19 cellular contexts compared by ENCODE assay signal in genomic region chr4:177408023-177408422, GRCh38.
"Had no signal": no experiment of that assay in that cellular context is flagged by ENCODE, and none has a peak within 500 bp of the region (broad histone marks: within the 10 kb centered on the region; RNA-seq: fewer than 3 reads in every experiment).

No MANE protein-coding gene starts in this region.

- H3K36me3 ChIP-seq: left ventricle myocardium inferior, lower lobe of right lung, neural progenitor cell, pancreas, suprapubic skin, tibial artery had no signal

- H3K27me3 ChIP-seq: neural progenitor cell, pancreas, suprapubic skin, tibial artery had no signal

- H3K27ac ChIP-seq: epithelial cell of prostate, foreskin keratinocyte, left ventricle myocardium inferior, lower lobe of right lung, neural progenitor cell, pancreas, suprapubic skin, tibial artery had no signal

- H3K4me1 ChIP-seq: foreskin keratinocyte, left ventricle myocardium inferior, lower lobe of right lung, neural progenitor cell, suprapubic skin, tibial artery had no signal

- ATAC-seq: effector memory CD8-positive, alpha-beta T cell; foreskin keratinocyte; left cardiac atrium; lower lobe of right lung; natural killer cell treated with Interleukin-12 subunit alpha and Interleukin-12 subunit beta and Interleukin-15 and Interleukin-18, amount 100 ng/mL, for 72 hours; pancreas; right cardiac atrium; stimulated activated effector memory CD8-positive, alpha-beta T cell treated with anti-CD3 and anti-CD28 coated beads, Interleukin-12 subunit alpha, Interleukin-12 subunit beta, amount 100 ng/mL, for 72 hours; stimulated activated naive CD8-positive, alpha-beta T cell treated with anti-CD3 and anti-CD28 coated beads, Interleukin-15, Interleukin-2, amounts not matched to agents 100 U/mL and 50 U/mL, for 24 hours had no signal

- H3K9me3 ChIP-seq: left ventricle myocardium inferior, lower lobe of right lung, pancreas, suprapubic skin, tibial artery had no signal

- H3K4me3 ChIP-seq: left ventricle myocardium inferior, lower lobe of right lung, neural progenitor cell, pancreas, suprapubic skin, tibial artery had no signal

- DNase-seq: effector memory CD8-positive, alpha-beta T cell; foreskin keratinocyte; immature natural killer cell; kidney; left cardiac atrium; left ventricle myocardium inferior; lower lobe of right lung; occipital lobe; right cardiac atrium; stimulated activated CD4-positive, alpha-beta T cell treated with anti-CD3 and anti-CD28 coated beads, Interleukin-4, amount 100 ng/mL, for 1 hour; stimulated activated CD8-positive, alpha-beta memory T cell treated with anti-CD3 and anti-CD28 coated beads, Interleukin-4, amount 100 ng/mL, for 48 hours; stimulated activated naive CD8-positive, alpha-beta T cell treated with anti-CD3 and anti-CD28 coated beads, Interleukin-15, Interleukin-2, amounts not matched to agents 100 U/mL and 50 U/mL, for 24 hours; tibial artery had no signal
